ENCODE assay signal across 14 cellular contexts in the genomic region with DNA sequence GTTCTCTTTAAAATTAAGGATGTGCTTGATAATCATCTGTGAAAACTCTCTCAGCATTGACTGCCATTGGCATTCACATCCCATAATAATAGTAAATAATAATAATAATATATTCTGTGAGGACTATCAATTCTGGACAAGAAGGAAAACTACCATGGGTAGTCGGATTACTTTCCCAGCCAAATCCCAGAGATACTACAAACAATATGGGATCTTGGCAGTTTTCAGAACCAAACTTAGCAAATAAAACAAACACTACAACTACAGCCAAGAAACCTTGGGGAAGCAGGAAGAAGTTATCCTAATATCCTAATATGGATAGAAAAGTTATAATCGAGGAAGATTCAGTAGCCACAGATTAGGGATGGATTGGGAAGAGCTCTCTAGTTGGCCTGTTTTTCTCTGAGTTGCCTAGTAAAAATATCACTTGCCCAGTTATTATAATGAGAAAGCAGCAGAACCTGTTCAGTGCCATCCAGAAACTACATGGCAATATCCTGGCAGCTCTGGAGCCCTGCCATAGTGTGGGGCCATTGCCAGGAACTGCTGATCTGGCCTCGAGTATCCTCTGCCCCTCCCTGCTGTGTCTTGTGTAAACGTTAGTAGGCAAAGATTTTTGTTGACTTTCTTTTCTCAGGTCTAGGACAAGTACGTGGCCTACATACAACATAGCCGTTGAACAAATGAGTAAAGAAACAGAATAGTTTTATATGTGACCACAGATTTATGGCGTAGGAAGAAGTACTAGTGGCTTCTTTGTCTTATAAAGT.
DNase-seq lines count a peak whose midpoint lies in the region; ATAC-seq and TF ChIP-seq lines count a peak whose summit lies in the region.
"Had no signal": no experiment of that assay in that cellular context is flagged by ENCODE, and none has a peak within 500 bp of the region (broad histone marks: within the 10 kb centered on the region; RNA-seq: fewer than 3 reads in every experiment).

No MANE protein-coding gene starts in this region.

- H3K36me3 ChIP-seq in esophagus squamous epithelium (no peaks in the 10 kb centered on the region), mucosa of rectum (ENCODE audit: control insufficient read depth in 2 of 2, insufficient read depth in 2 of 2, low read length in 2 of 2) (no peaks in the 10 kb centered on the region)

- no peak for ATAC-seq in HG02759 (IDR thresholded peaks at IDR 0.05; ENCODE audit: unreplicated experiment)
- ATAC-seq: natural killer cell treated with Interleukin-12 subunit alpha and Interleukin-12 subunit beta and Interleukin-15 and Interleukin-18, amount 100 ng/mL, for 72 hours had no signal

- H3K27ac ChIP-seq in esophagus squamous epithelium (peak overlapping the region in 3 of 4 donors; percentile 2 to 45 (median 3)), mucosa of rectum (ENCODE audit: low read depth in 2 of 2, low read length in 2 of 2) (peak overlapping the region; percentile 61 to 72)

- DNase-seq in G401 (ENCODE audit: low spot score) (peak; percentile 87), NCI-H510A (lab: John Stamatoyannopoulos, UW) (peak; percentile 4), esophagus squamous epithelium (lab: John Stamatoyannopoulos, UW) (no peak), NCI-H1436 treated with DMSO at 0.1 percent for 48 hours (lab: John Stamatoyannopoulos, UW) (no peak)
- DNase-seq in stimulated activated naive CD4-positive, alpha-beta T cell treated with Interleukin-2 at 50 U/mL for 16 hours (lab: John Stamatoyannopoulos, UW) = no peak
- DNase-seq: activated gamma-delta T cell; effector CD4-positive, alpha-beta T cell; foreskin melanocyte; KG1; NCI-H1694 treated with DMSO at 0.1 percent for 48 hours; retina had no signal

- TF ChIP-seq POLR2A in esophagus squamous epithelium (IDR thresholded peaks at IDR 0.05) = no peak

- H3K4me1 ChIP-seq in esophagus squamous epithelium (peaks cover 0 to 13% (median 8%) of the 10 kb centered on the region in 3 donors), mucosa of rectum (ENCODE audit: control insufficient read depth in 2 of 2, insufficient read depth in 2 of 2, low read length in 2 of 2) (peaks cover 2 to 8% of the 10 kb centered on the region in 2 donors)

- in situ Hi-C loops in G401 (cut with HindIII; ENCODE audit: low sequenced_read_pairs) = no loop called here

- H3K9me3 ChIP-seq in esophagus squamous epithelium (no peaks in the 10 kb centered on the region), mucosa of rectum (ENCODE audit: control insufficient read depth in 2 of 2, low read length in 2 of 2) (no peaks in the 10 kb centered on the region)

- no peak for TF ChIP-seq CTCF in esophagus squamous epithelium (IDR thresholded peaks at IDR 0.05)

- intact Hi-C loops in esophagus squamous epithelium (cut with DNase I) = no loop called here

- 36 to 62% methylated on average over 7 of the region's 7 CpGs for WGBS in esophagus squamous epithelium, 2 donors

- no peak overlapping the region for H3K9ac ChIP-seq in mucosa of rectum (ENCODE audit: low read depth in 1 of 2, low read length in 2 of 2)

- H3K27me3 ChIP-seq in esophagus squamous epithelium = no peaks in the 10 kb centered on the region
- H3K27me3 ChIP-seq in mucosa of rectum (ENCODE audit: control insufficient read depth in 2 of 2, insufficient read depth in 2 of 2, low read length in 2 of 2) = no peaks in the 10 kb centered on the region

- no peak overlapping the region for H3K4me3 ChIP-seq in esophagus squamous epithelium
- H3K4me3 ChIP-seq in mucosa of rectum (ENCODE audit: low read length in 2 of 2) = peak overlapping the region in 1 of 2 donors; percentile 15

Comparison
In these comparisons a context has a peak if more than half of its experiments do, and no peak if none do; other contexts are left out.
1. DNase-seq: peak in G401 (single experiment) and NCI-H510A (single experiment); none in esophagus squamous epithelium (single experiment), NCI-H1436 treated with DMSO at 0.1 percent for 48 hours (single experiment) and stimulated activated naive CD4-positive, alpha-beta T cell treated with Interleukin-2 at 50 U/mL for 16 hours (single experiment).